ENCODE assay signal across 8 cellular contexts in the genomic region with DNA sequence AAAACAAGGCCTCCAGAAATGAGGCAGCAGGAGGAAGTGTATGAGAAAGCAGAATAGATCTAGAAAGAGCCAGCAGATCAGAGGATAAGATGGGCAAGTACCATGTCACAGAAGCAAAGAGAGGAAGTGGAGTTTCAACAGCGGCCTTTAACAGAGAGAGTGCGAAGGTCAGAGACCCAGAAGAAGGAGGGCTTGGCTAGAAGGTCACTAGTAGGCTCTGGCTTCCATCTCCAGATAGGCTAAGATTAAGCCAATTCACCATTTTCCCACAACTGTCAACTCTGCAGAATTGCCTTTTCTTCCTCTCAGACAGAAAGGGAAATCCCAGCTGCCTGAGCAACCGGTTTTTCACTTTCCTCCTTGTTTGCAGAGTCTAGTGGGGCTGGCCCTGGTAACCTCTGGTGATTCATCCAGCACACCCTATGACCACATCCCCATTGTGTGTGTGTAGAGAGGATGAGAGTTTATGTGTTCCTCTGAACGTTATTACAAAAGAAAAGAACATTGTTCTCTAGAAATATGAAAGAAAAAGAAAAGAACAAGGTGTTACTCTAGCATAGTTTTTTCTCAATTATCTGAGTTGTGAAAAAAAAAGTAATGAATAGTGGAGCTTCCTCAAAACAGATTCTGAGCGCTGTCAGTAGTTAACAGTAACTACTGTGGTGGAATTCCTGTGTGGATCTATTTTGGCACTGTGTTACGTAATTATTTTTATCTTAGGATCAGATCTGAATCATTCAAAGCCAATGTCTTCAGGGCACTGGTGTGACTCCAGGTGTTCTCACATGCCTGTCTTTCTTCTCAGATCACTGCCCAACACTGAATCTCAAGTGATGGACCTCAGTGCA.
DNase-seq lines count a peak whose midpoint lies in the region; ATAC-seq and TF ChIP-seq lines count a peak whose summit lies in the region.

No MANE protein-coding gene starts in this region.

- CTCF ChIA-PET in GM10248 (lab: Yijun Ruan, JAX) = interaction anchor here (1.0 kb wide), 1 partner anchor 16 kb away, joined by 3 read pairs; no protein-coding TSS in a partner anchor

- POLR2A ChIA-PET in GM10248 (lab: Yijun Ruan, JAX) = no interaction called here

- H3K27me3 ChIP-seq in thymus (ENCODE audit: control insufficient read depth, insufficient read depth) = no peaks in the 10 kb centered on the region

- peak overlapping the region; percentile 31 for H3K27ac ChIP-seq in thymus (ENCODE audit: low read depth)

- no peaks in the 10 kb centered on the region for H3K4me1 ChIP-seq in thymus (ENCODE audit: control insufficient read depth, insufficient read depth, low read length)

- H3K36me3 ChIP-seq in thymus (ENCODE audit: control insufficient read depth, insufficient read depth) = no peaks in the 10 kb centered on the region

- WGBS in thymus = 57% methylated on average over 6 of the region's 6 CpGs

- TF ChIP-seq CTCF in GM10248 (IDR thresholded peaks at IDR 0.05; ENCODE audit: control extremely low read depth, extremely low read depth, low read depth, missing control alignments) = no peak
- TF ChIP-seq CTCF in HFF-Myc (IDR thresholded peaks at IDR 0.05; ENCODE audit: low read depth, low read length, missing control alignments) = no peak
- no peak for TF ChIP-seq CTCF in fibroblast of mammary gland (conservative IDR thresholded peaks at IDR 0.05; ENCODE audit: control insufficient read depth, insufficient read depth, low read depth, low read length)
- no peak for TF ChIP-seq CTCF in omental fat pad (IDR thresholded peaks at IDR 0.05)

- no peaks in the 10 kb centered on the region for H3K9me3 ChIP-seq in thymus (ENCODE audit: control insufficient read depth)

- DNase-seq in GM10248 (ENCODE audit: extremely low spot score) (peak; percentile 59), HFF-Myc (ENCODE audit: extremely low read depth, low read depth) (peak; percentile 69), NCI-H146 (lab: John Stamatoyannopoulos, UW) (peak; percentile 37), fibroblast of mammary gland (ENCODE audit: low read depth) (peak; percentile 93), omental fat pad (ENCODE audit: low spot score) (no peak), OCI-M2 (lab: John Stamatoyannopoulos, UW; ENCODE audit: unreplicated experiment) (no peak)
- DNase-seq in activated CD8-positive, alpha-beta memory T cell treated with anti-CD3 and anti-CD28 coated beads for 48 hours (ENCODE audit: low read depth in 2 of 3, low spot score in 2 of 3) = peak in 2 of 3 experiments; percentile 35 to 36

- peak; percentile 97 for ATAC-seq in omental fat pad (ENCODE audit: low FRiP score)

- no peak overlapping the region for H3K4me3 ChIP-seq in HFF-Myc (replicated peaks; ENCODE audit: low read depth, low read length)
- no peak overlapping the region for H3K4me3 ChIP-seq in fibroblast of mammary gland (ENCODE audit: control insufficient read depth, low read depth, low read length)
- H3K4me3 ChIP-seq in thymus (ENCODE audit: low read length) = no peak overlapping the region

Comparison
In these comparisons a context has a peak if more than half of its experiments do, and no peak if none do; other contexts are left out.
1. DNase-seq: peak in GM10248 (single experiment), HFF-Myc (single experiment), NCI-H146 (single experiment), activated CD8-positive, alpha-beta memory T cell treated with anti-CD3 and anti-CD28 coated beads for 48 hours (2 of 3) and fibroblast of mammary gland (single experiment); none in omental fat pad (single experiment) and OCI-M2 (single experiment).